In genomic region chrX:132023117-132023895, GRCh38 we compare ENCODE assay signal across 8 cellular contexts. TPM values are rescaled to one million over a fixed set of nuclear protein-coding genes. Genes with fewer than 3 reads are reported as not detected.
DNase-seq lines count a peak whose midpoint lies in the region; ATAC-seq and TF ChIP-seq lines count a peak whose summit lies in the region.

STK26 (plus strand) TSS chrX:132023302; CDS start chrX:132023618, 316 bp downstream.

- WGBS in mesodermal cell (ENCODE audit: insufficient coverage in 2 of 2), 2 experiments = 0% methylated on average over 14 to 20 of the region's 65 CpGs

- H3K27ac Mint-ChIP-seq in activated CD4-positive, alpha-beta memory T cell treated with anti-CD3 and anti-CD28 coated beads, Interleukin-2, amount 10 ng/mL, durations not matched to agents 7 days and 5 days = peak within 1 kb of the TSS; percentile 85

- peak within 1 kb of the TSS; percentile 91 for H3K4me3 Mint-ChIP-seq in activated CD4-positive, alpha-beta memory T cell treated with anti-CD3 and anti-CD28 coated beads, Interleukin-2, amount 10 ng/mL, durations not matched to agents 7 days and 5 days

- peaks cover 35% of the 10 kb centered on the region for H3K4me1 Mint-ChIP-seq in activated CD4-positive, alpha-beta memory T cell treated with anti-CD3 and anti-CD28 coated beads, Interleukin-2, amount 10 ng/mL, durations not matched to agents 7 days and 5 days

- H3K9me3 ChIP-seq in BE2C (no peaks in the 10 kb centered on the region), mesodermal cell (ENCODE audit: control insufficient read depth, low read length) (no peaks in the 10 kb centered on the region)
- no peaks in the 10 kb centered on the region for H3K9me3 ChIP-seq in effector memory CD4-positive, alpha-beta T cell (ENCODE audit: control insufficient read depth, low read length)

- H3K27me3 ChIP-seq in BE2C = peaks cover 17% of the 10 kb centered on the region; the same call in 1 of the 2 replicates
- no peaks in the 10 kb centered on the region for H3K27me3 ChIP-seq in effector memory CD4-positive, alpha-beta T cell (replicated peaks; ENCODE audit: control insufficient read depth, insufficient read depth, low read length, poor library complexity, severe bottlenecking)

- TF ChIP-seq CTCF in BE2C (IDR thresholded peaks at IDR 0.05; ENCODE audit: low read depth, low read length) = no peak

- peak within 1 kb of the TSS; percentile 75 for H3K27ac ChIP-seq in effector memory CD4-positive, alpha-beta T cell (ENCODE audit: insufficient read depth, low read length, poor library complexity, severe bottlenecking)
- H3K27ac ChIP-seq in mesodermal cell (ENCODE audit: low read depth, low read length, severe bottlenecking) = peak within 1 kb of the TSS; percentile 80

- ATAC-seq in GM19043 (IDR thresholded peaks at IDR 0.05; ENCODE audit: low read depth, unreplicated experiment) (peak; percentile 66), HG03196 (IDR thresholded peaks at IDR 0.05; ENCODE audit: unreplicated experiment) (peak; percentile 83)

- no peaks in the 10 kb centered on the region for H3K9me3 Mint-ChIP-seq in activated CD4-positive, alpha-beta memory T cell treated with anti-CD3 and anti-CD28 coated beads, Interleukin-2, amount 10 ng/mL, durations not matched to agents 7 days and 5 days

- CTCF ChIA-PET in activated CD4-positive, alpha-beta memory T cell treated with anti-CD3 and anti-CD28 coated beads, Interleukin-2, amount 10 ng/mL, durations not matched to agents 7 days and 5 days (lab: Charles Lee) = interaction anchor here (1.1 to 1.6 kb wide), 2 partner anchors 12 to 48 kb away, joined by 6 to 8 read pairs; no protein-coding TSS in a partner anchor

- peak within 1 kb of the TSS; percentile 36 for H3K4me3 ChIP-seq in BE2C (ENCODE audit: low read depth, low read length)
- H3K4me3 ChIP-seq in effector memory CD4-positive, alpha-beta T cell (ENCODE audit: insufficient read depth, low read depth, low read length, poor library complexity, severe bottlenecking) = peak within 1 kb of the TSS; percentile 60
- peak within 1 kb of the TSS; percentile 70 for H3K4me3 ChIP-seq in mesodermal cell (ENCODE audit: extremely low read depth, insufficient read depth, low read length, poor library complexity, severe bottlenecking)

- POLR2A ChIA-PET in activated CD4-positive, alpha-beta memory T cell treated with anti-CD3 and anti-CD28 coated beads, Interleukin-2, amount 10 ng/mL, durations not matched to agents 7 days and 5 days (lab: Charles Lee) = interaction anchor here (0.7 to 1.8 kb wide), 10 partner anchors 9 to 465 kb away, joined by 3 to 10 read pairs (median 4); partner anchors contain the start of gene MBNL3

- H3K36me3 ChIP-seq in BE2C = no peaks in the 10 kb centered on the region
- H3K36me3 ChIP-seq in effector memory CD4-positive, alpha-beta T cell (ENCODE audit: control insufficient read depth, insufficient read depth, low read length) = no peaks in the 10 kb centered on the region
- no peaks in the 10 kb centered on the region for H3K36me3 ChIP-seq in mesodermal cell (ENCODE audit: control insufficient read depth, insufficient read depth, low read length)

- DNase-seq in BE2C (peak; percentile 22), NCI-H774 (lab: John Stamatoyannopoulos, UW) (peak; percentile 68)
- peak; percentile 84 for DNase-seq in activated CD4-positive, alpha-beta memory T cell treated with anti-CD3 and anti-CD28 coated beads, Interleukin-2, amount 10 ng/mL, durations not matched to agents 7 days and 5 days
- peak; percentile 55 to 66 (median 65) for DNase-seq in effector memory CD4-positive, alpha-beta T cell
- peak; percentile 38 to 49 for DNase-seq in stimulated activated CD8-positive, alpha-beta memory T cell treated with anti-CD3 and anti-CD28 coated beads, Interleukin-2, amount 100 ng/mL, for 1 hour (ENCODE audit: low read depth in 2 of 2)

- H3K4me1 ChIP-seq in BE2C (no peaks in the 10 kb centered on the region), mesodermal cell (ENCODE audit: control insufficient read depth, insufficient read depth, low read length, poor library complexity, severe bottlenecking) (peaks cover 10% of the 10 kb centered on the region)
- H3K4me1 ChIP-seq in effector memory CD4-positive, alpha-beta T cell (ENCODE audit: control insufficient read depth, insufficient read depth, low read length, poor library complexity, severe bottlenecking) = peaks cover 4% of the 10 kb centered on the region

- no peaks in the 10 kb centered on the region for H3K27me3 Mint-ChIP-seq in activated CD4-positive, alpha-beta memory T cell treated with anti-CD3 and anti-CD28 coated beads, Interleukin-2, amount 10 ng/mL, durations not matched to agents 7 days and 5 days

- peaks cover 8% of the 10 kb centered on the region for H3K36me3 Mint-ChIP-seq in activated CD4-positive, alpha-beta memory T cell treated with anti-CD3 and anti-CD28 coated beads, Interleukin-2, amount 10 ng/mL, durations not matched to agents 7 days and 5 days (ENCODE audit: low read depth)

RNA-seq across cellular contexts. Expression of gene STK26, which starts in this region (rescaled TPM):
- not detected for polyA plus RNA-seq in BE2C (2012; ENCODE audit: insufficient read depth, insufficient read length, low read depth)
- total RNA-seq in activated CD4-positive, alpha-beta memory T cell treated with anti-CD3 and anti-CD28 coated beads, Interleukin-2, amount 10 ng/mL, durations not matched to agents 7 days and 5 days = 10 to 100 TPM; 49.8 to 50.8 TPM
- polyA plus RNA-seq in mesodermal cell (2013, experiment 1 of 2) = 64.3 TPM
- polyA plus RNA-seq in mesodermal cell (2013, experiment 2 of 2) = 71.6 TPM

Comparison
In these comparisons a context has a peak if more than half of its experiments do, and no peak if none do; other contexts are left out.
1. Peak in every context shown above with its lines: DNase-seq, ATAC-seq, H3K4me3 ChIP-seq and H3K27ac ChIP-seq.
2. DNase-seq: peak in every context shown above with its lines; median percentile 84 in activated CD4-positive, alpha-beta memory T cell treated with anti-CD3 and anti-CD28 coated beads, Interleukin-2, amount 10 ng/mL, durations not matched to agents 7 days and 5 days; 68 in NCI-H774; 65 in effector memory CD4-positive, alpha-beta T cell; 44 in stimulated activated CD8-positive, alpha-beta memory T cell treated with anti-CD3 and anti-CD28 coated beads, Interleukin-2, amount 100 ng/mL, for 1 hour; 22 in BE2C.